9 cellular contexts compared by ENCODE assay signal in genomic region chr1:237124856-237125462, GRCh38.
DNase-seq lines count a peak whose midpoint lies in the region; ATAC-seq and TF ChIP-seq lines count a peak whose summit lies in the region.
"Had no signal": no experiment of that assay in that cellular context is flagged by ENCODE, and none has a peak within 500 bp of the region (broad histone marks: within the 10 kb centered on the region; RNA-seq: fewer than 3 reads in every experiment).

No MANE protein-coding gene starts in this region.

- no peak overlapping the region for H3K23ac ChIP-seq in trophoblast cell (ENCODE audit: low read length)

- WGBS in body of pancreas, 2 donors, result 51 to 52% methylated on average over 10 of the region's 10 CpGs
- whole genome bisulfite sequencing in trophoblast cell (ENCODE audit: extremely low coverage, insufficient coverage, insufficient read length), result no CpG with 5 or more reads among the region's 10 CpGs

- DNase-seq in NCI-H2107 treated with DMSO at 0.1 percent for 48 hours (lab: John Stamatoyannopoulos, UW; ENCODE audit: unreplicated experiment), result peak; percentile 1
- no peak for DNase-seq in NCI-H2107 (lab: John Stamatoyannopoulos, UW)
- peak; percentile 43 for DNase-seq in LoVo (ENCODE audit: low spot score)
- peak; percentile 20 to 32 (median 30) for DNase-seq in body of pancreas
- DNase-seq in trophoblast cell, result peak; percentile 4 to 57
- no peak for DNase-seq in activated CD4-positive, alpha-beta memory T cell treated with anti-CD3 and anti-CD28 coated beads for 36 hours
- DNase-seq in activated CD8-positive, alpha-beta memory T cell treated with anti-CD3 and anti-CD28 coated beads, Interleukin-2, amount 50 U/mL, for 48 hours, result no peak
- DNase-seq in activated CD4-positive, CD25-positive, alpha-beta regulatory T cell treated with anti-CD3 and anti-CD28 coated beads, Interleukin-2, amount 50 U/mL, for 72 hours, result no peak
- DNase-seq: NCI-H2029 treated with DMSO at 0.1 percent for 48 hours had no signal

- peaks cover 2% of the 10 kb centered on the region for H3K79me2 ChIP-seq in trophoblast cell (ENCODE audit: control insufficient read depth, insufficient read depth, low read length, poor library complexity)

- no peak overlapping the region for H4K12ac ChIP-seq in trophoblast cell (ENCODE audit: low read depth, low read length)

- CTCF ChIA-PET in activated CD4-positive, alpha-beta memory T cell treated with anti-CD3 and anti-CD28 coated beads for 36 hours (lab: Charles Lee), result no interaction called here

- intact Hi-C loops in body of pancreas (cut with DNase I), result no loop called here
- intact Hi-C loops in activated CD4-positive, alpha-beta memory T cell treated with anti-CD3 and anti-CD28 coated beads for 36 hours (cut with micrococcal nuclease), result no loop called here

- no peaks in the 10 kb centered on the region for H3K36me3 ChIP-seq in body of pancreas (replicated peaks in 1 of 2; ENCODE audit: insufficient read depth in 1 of 2, low read depth in 2 of 2)
- H3K36me3 ChIP-seq in trophoblast cell (ENCODE audit: control insufficient read depth in 1 of 2, insufficient read depth in 2 of 2, low read length in 2 of 2), result no peaks in the 10 kb centered on the region

- H3K9me3 ChIP-seq in body of pancreas (no peaks in the 10 kb centered on the region), trophoblast cell (ENCODE audit: insufficient read depth, low read depth, low read length) (peaks cover 2% of the 10 kb centered on the region)

- peaks cover 3% of the 10 kb centered on the region for H3K36me3 Mint-ChIP-seq in activated CD4-positive, alpha-beta memory T cell treated with anti-CD3 and anti-CD28 coated beads for 36 hours

- POLR2A ChIA-PET in activated CD4-positive, alpha-beta memory T cell treated with anti-CD3 and anti-CD28 coated beads for 36 hours (lab: Charles Lee), result no interaction called here

- no peak overlapping the region for H3K14ac ChIP-seq in trophoblast cell (ENCODE audit: low read length)

- no peak overlapping the region for H3K4ac ChIP-seq in trophoblast cell (ENCODE audit: low read depth, low read length)

- H3K4me3 Mint-ChIP-seq in activated CD4-positive, alpha-beta memory T cell treated with anti-CD3 and anti-CD28 coated beads for 36 hours, result no peak overlapping the region

- H3K4me3 ChIP-seq in body of pancreas, result no peak overlapping the region
- H3K4me3 ChIP-seq in trophoblast cell (ENCODE audit: low read depth, low read length), result no peak overlapping the region

- H3K27me3 ChIP-seq in body of pancreas (no peaks in the 10 kb centered on the region), trophoblast cell (ENCODE audit: insufficient read depth, low read length) (no peaks in the 10 kb centered on the region)

- TF ChIP-seq CTCF in body of pancreas (IDR thresholded peaks at IDR 0.05), result peak; percentile 35 to 63 (median 52)

- no peak overlapping the region for H3K9ac ChIP-seq in trophoblast cell (ENCODE audit: low read length)

- H2AFZ ChIP-seq in trophoblast cell (ENCODE audit: insufficient read depth, low read length, poor library complexity), result no peak overlapping the region

- no peak for TF ChIP-seq POLR2A in body of pancreas (IDR thresholded peaks at IDR 0.05)

- H3K27ac ChIP-seq in body of pancreas (no peak overlapping the region), trophoblast cell (ENCODE audit: low read depth, low read length) (no peak overlapping the region)

- H3K79me1 ChIP-seq in trophoblast cell (ENCODE audit: low read length), result no peaks in the 10 kb centered on the region

- no peaks in the 10 kb centered on the region for H3K9me3 Mint-ChIP-seq in activated CD4-positive, alpha-beta memory T cell treated with anti-CD3 and anti-CD28 coated beads for 36 hours

- no peak overlapping the region for H2AK5ac ChIP-seq in trophoblast cell (ENCODE audit: low read length)

- no peak overlapping the region for H4K91ac ChIP-seq in trophoblast cell (ENCODE audit: low read depth, low read length)

- no peak overlapping the region for H3K18ac ChIP-seq in trophoblast cell (ENCODE audit: low read length)

- no peak overlapping the region for H3K27ac Mint-ChIP-seq in activated CD4-positive, alpha-beta memory T cell treated with anti-CD3 and anti-CD28 coated beads for 36 hours

- H3K4me1 ChIP-seq in body of pancreas, result no peaks in the 10 kb centered on the region
- H3K4me1 ChIP-seq in trophoblast cell (ENCODE audit: control insufficient read depth in 1 of 2, insufficient read depth in 2 of 2, low read length in 2 of 2), result no peaks in the 10 kb centered on the region

- ATAC-seq in body of pancreas, result no peak

- H3K27me3 Mint-ChIP-seq in activated CD4-positive, alpha-beta memory T cell treated with anti-CD3 and anti-CD28 coated beads for 36 hours, result peaks cover 3% of the 10 kb centered on the region

- H2BK12ac ChIP-seq in trophoblast cell (ENCODE audit: low read length), result no peak overlapping the region

- no peak overlapping the region for H2BK5ac ChIP-seq in trophoblast cell (ENCODE audit: low read depth, low read length, poor library complexity)

- H3K4me1 Mint-ChIP-seq in activated CD4-positive, alpha-beta memory T cell treated with anti-CD3 and anti-CD28 coated beads for 36 hours (ENCODE audit: low read depth), result no peaks in the 10 kb centered on the region

- H4K8ac ChIP-seq in trophoblast cell (ENCODE audit: low read depth, low read length), result no peak overlapping the region

- H3K4me2 ChIP-seq in trophoblast cell (ENCODE audit: low read length), result no peak overlapping the region

- H2BK120ac ChIP-seq in trophoblast cell (ENCODE audit: insufficient read depth, low read length, poor library complexity), result no peak overlapping the region

Comparison
In these comparisons a context has a peak if more than half of its experiments do, and no peak if none do; other contexts are left out.
1. DNase-seq: peak in NCI-H2107 treated with DMSO at 0.1 percent for 48 hours (single experiment), LoVo (single experiment), body of pancreas (4 of 4) and trophoblast cell (2 of 2); none in NCI-H2107 (single experiment), activated CD4-positive, alpha-beta memory T cell treated with anti-CD3 and anti-CD28 coated beads for 36 hours (single experiment), activated CD8-positive, alpha-beta memory T cell treated with anti-CD3 and anti-CD28 coated beads, Interleukin-2, amount 50 U/mL, for 48 hours (single experiment) and activated CD4-positive, CD25-positive, alpha-beta regulatory T cell treated with anti-CD3 and anti-CD28 coated beads, Interleukin-2, amount 50 U/mL, for 72 hours (single experiment).